8 cellular contexts compared by ENCODE assay signal in the genomic region with DNA sequence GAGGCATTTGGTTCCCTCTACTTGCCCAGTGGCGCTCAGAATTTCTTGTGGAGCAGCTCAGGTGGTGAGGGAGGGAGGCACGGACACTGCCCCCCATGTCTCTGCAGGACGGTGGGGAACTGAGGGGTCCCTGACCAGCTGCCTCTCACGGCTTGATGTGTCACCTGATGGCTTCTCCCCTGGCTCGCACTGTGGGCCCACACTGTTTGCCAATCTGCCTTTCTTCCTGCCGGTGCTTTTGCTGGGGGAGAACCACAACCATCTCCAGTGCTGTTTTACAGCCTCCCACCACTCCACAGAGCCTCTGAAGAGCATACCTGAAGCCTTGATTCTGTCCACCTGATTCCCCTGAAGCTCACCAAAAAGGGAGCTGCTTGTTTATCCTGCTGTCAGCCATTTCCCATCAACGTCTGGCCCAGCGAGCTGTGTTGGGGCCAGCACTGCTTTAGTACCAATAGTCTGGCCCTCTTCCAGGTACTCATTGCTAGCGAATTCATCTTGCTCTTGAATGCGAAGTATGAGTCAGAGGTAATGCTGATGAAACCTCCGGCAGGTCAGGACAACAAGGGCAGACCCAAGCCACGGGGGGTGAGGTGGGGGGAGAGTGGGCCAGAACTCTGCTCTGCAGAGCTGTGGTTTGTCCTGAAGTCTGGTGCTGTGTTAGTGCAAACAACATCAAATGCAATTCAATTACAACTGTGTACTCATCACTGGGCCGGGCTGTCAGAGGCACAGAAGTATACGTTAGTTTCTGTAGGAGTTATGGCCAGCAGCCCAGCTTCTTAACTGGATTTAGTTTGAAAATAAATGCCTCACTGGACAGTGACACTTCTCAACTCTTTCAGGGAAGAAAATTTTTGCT.
DNase-seq lines count a peak whose midpoint lies in the region; ATAC-seq, FAIRE-seq and TF ChIP-seq lines count a peak whose summit lies in the region.

No MANE protein-coding gene starts in this region.

- H4K20me1 ChIP-seq in endothelial cell of umbilical vein (replicated peaks; ENCODE audit: control insufficient read depth, extremely low read depth, insufficient read depth, low read length), result no peaks in the 10 kb centered on the region

- no peak overlapping the region for H3K4me3 ChIP-seq in endothelial cell of umbilical vein (replicated peaks in 1 of 3; ENCODE audit: insufficient read depth in 1 of 3, low read depth in 1 of 3, low read length in 3 of 3)

- intact Hi-C loops in endothelial cell of umbilical vein (cut with micrococcal nuclease), result loop anchor here (1.0 kb wide), 1 partner anchor 28 kb away; no protein-coding TSS in a partner anchor

- TF ChIP-seq POLR2A in endothelial cell of umbilical vein (IDR thresholded peaks at IDR 0.05; ENCODE audit: low read depth, low read length), result no peak

- H3K4me1 ChIP-seq in endothelial cell of umbilical vein (ENCODE audit: control insufficient read depth, extremely low read depth, insufficient read depth, low read length), result peaks cover 27% of the 10 kb centered on the region

- no peak for TF ChIP-seq CTCF in endothelial cell of umbilical vein (IDR thresholded peaks at IDR 0.05; ENCODE audit: extremely low read depth in 1 of 2, insufficient read depth in 1 of 2, low read depth in 1 of 2, low read length in 2 of 2)

- no peaks in the 10 kb centered on the region for H3K79me2 ChIP-seq in endothelial cell of umbilical vein (ENCODE audit: control insufficient read depth, insufficient read depth, low read length)

- H2AFZ ChIP-seq in endothelial cell of umbilical vein (ENCODE audit: low read depth, low read length), result peak overlapping the region; percentile 83

- peak; percentile 99 for FAIRE-seq in endothelial cell of umbilical vein (lab: Jason Lieb, UNC)

- peak overlapping the region; percentile 18 for H3K9ac ChIP-seq in endothelial cell of umbilical vein (replicated peaks; ENCODE audit: extremely low read depth, insufficient read depth, low read length)

- peak; percentile 78 for DNase-seq in GM03348 (ENCODE audit: low spot score)
- DNase-seq in NCI-H446 treated with DMSO at 0.1 percent for 48 hours (lab: John Stamatoyannopoulos, UW), result peak; percentile 83
- DNase-seq in endothelial cell of umbilical vein (ENCODE audit: low read depth, low spot score), result peak; percentile 97
- peak; percentile 62 for DNase-seq in myocyte (ENCODE audit: low read depth)
- no peak for DNase-seq in GM19240 (ENCODE audit: insufficient read length, low spot score)
- DNase-seq in CD1c-positive myeloid dendritic cell (ENCODE audit: extremely low spot score), result no peak
- DNase-seq in activated naive CD4-positive, alpha-beta T cell treated with anti-CD3 and anti-CD28 coated beads, Interleukin-2, amount 50 U/mL, for 16 hours, result no peak

- POLR2A ChIA-PET in endothelial cell of umbilical vein (lab: Charles Lee), result no interaction called here

- H3K4me2 ChIP-seq in endothelial cell of umbilical vein (ENCODE audit: insufficient read depth, low read length), result no peak overlapping the region

- H3K36me3 ChIP-seq in endothelial cell of umbilical vein (ENCODE audit: control insufficient read depth in 2 of 2, extremely low read depth in 1 of 2, insufficient read depth in 2 of 2, low read length in 2 of 2), result no peaks in the 10 kb centered on the region

- H3K9me1 ChIP-seq in endothelial cell of umbilical vein (replicated peaks; ENCODE audit: control insufficient read depth, extremely low read depth, insufficient read depth, low read length), result no peaks in the 10 kb centered on the region

- no peaks in the 10 kb centered on the region for H3K27me3 ChIP-seq in endothelial cell of umbilical vein (ENCODE audit: control insufficient read depth in 2 of 2, insufficient read depth in 2 of 2, low read length in 2 of 2)

- ATAC-seq in GM21515 (IDR thresholded peaks at IDR 0.05; ENCODE audit: unreplicated experiment), result no peak

- no peaks in the 10 kb centered on the region for H3K9me3 ChIP-seq in endothelial cell of umbilical vein (replicated peaks; ENCODE audit: control insufficient read depth, insufficient read depth, low read length)

- no TSS peak for BruUV-seq in endothelial cell of umbilical vein (replicated peaks; lab: Mats Ljungman, UMichigan)

- CTCF ChIA-PET in endothelial cell of umbilical vein (lab: Charles Lee), result interaction anchor here (0.7 to 2.1 kb wide), 7 partner anchors 10 to 262 kb away, joined by 3 to 12 read pairs (median 4); no protein-coding TSS in a partner anchor

- H3K27ac ChIP-seq in endothelial cell of umbilical vein (ENCODE audit: insufficient read depth, low read depth, low read length), result peak overlapping the region; percentile 60

- dilution Hi-C loops in endothelial cell of umbilical vein (cut with MboI; ENCODE audit: extremely low pct_ligation_motif_present, low sequenced_read_pairs), result no loop called here

TF ChIP-seq in endothelial cell of umbilical vein, 7 proteins besides CTCF, POLR2A, EP300 and RAD21:
- TF ChIP-seq POLR2AphosphoS5 (IDR thresholded peaks at IDR 0.05; ENCODE audit: insufficient read depth, low read depth, low read length) (peak; percentile 72), FOS (IDR thresholded peaks at IDR 0.05; ENCODE audit: borderline replicate concordance, insufficient read depth, low read length) (peak; percentile 88), JUN (IDR thresholded peaks at IDR 0.05; ENCODE audit: borderline replicate concordance, insufficient read depth, insufficient read length, low read depth) (peak; percentile 59), EZH2 (IDR thresholded peaks at IDR 0.05; ENCODE audit: borderline replicate concordance, low read depth, low read length, severe bottlenecking) (no peak), MYC (IDR thresholded peaks at IDR 0.05; ENCODE audit: low read depth, low read length) (no peak), GATA2 (IDR thresholded peaks at IDR 0.05; ENCODE audit: insufficient read depth, insufficient read length, low read depth, low read length) (peak; percentile 22)
- TF ChIP-seq, protein P1, sequence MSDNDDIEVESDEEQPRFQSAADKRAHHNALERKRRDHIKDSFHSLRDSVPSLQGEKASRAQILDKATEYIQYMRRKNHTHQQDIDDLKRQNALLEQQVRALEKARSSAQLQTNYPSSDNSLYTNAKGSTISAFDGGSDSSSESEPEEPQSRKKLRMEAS (IDR thresholded peaks at IDR 0.05; ENCODE audit: insufficient read depth, insufficient read length), result no peak

Comparison
In these comparisons a context has a peak if more than half of its experiments do, and no peak if none do; other contexts are left out.
1. DNase-seq: peak in GM03348 (single experiment), NCI-H446 treated with DMSO at 0.1 percent for 48 hours (single experiment), endothelial cell of umbilical vein (single experiment) and myocyte (single experiment); none in GM19240 (single experiment), CD1c-positive myeloid dendritic cell (single experiment) and activated naive CD4-positive, alpha-beta T cell treated with anti-CD3 and anti-CD28 coated beads, Interleukin-2, amount 50 U/mL, for 16 hours (single experiment).